ENCODE assay signal across 11 cellular contexts in genomic region chr3:51396401-51396800, GRCh38. TPM values are rescaled to one million over a fixed set of nuclear protein-coding genes. Genes with fewer than 3 reads are reported as not detected.
A peak's percentile ranks its signal among the peaks of the same experiment; 100 is the strongest.
DNase-seq lines count a peak whose midpoint lies in the region; ATAC-seq, FAIRE-seq and TF ChIP-seq lines count a peak whose summit lies in the region.
"Had no signal": no experiment of that assay in that cellular context is flagged by ENCODE, and none has a peak within 500 bp of the region (broad histone marks: within the 10 kb centered on the region; RNA-seq: fewer than 3 reads in every experiment).

No MANE protein-coding gene starts in this region.

- H3K4me1 Mint-ChIP-seq in CD4-positive, CD25-positive, alpha-beta regulatory T cell = peaks cover 0 to 51% (median 21%) of the 10 kb centered on the region in 4 donors
- peaks cover 39% of the 10 kb centered on the region for H3K4me1 Mint-ChIP-seq in activated naive CD8-positive, alpha-beta T cell treated with anti-CD3 and anti-CD28 coated beads for 36 hours
- peaks cover 33 to 39% of the 10 kb centered on the region in 2 donors for H3K4me1 Mint-ChIP-seq in natural killer cell treated with Interleukin-12 subunit alpha and Interleukin-12 subunit beta and Interleukin-15 and Interleukin-18, amount 100 ng/mL, for 72 hours (ENCODE audit: low read depth in 2 of 2)

- peaks cover 0 to 3% (median 0%) of the 10 kb centered on the region in 7 donors for H3K9me3 Mint-ChIP-seq in CD4-positive, CD25-positive, alpha-beta regulatory T cell
- no peaks in the 10 kb centered on the region for H3K9me3 Mint-ChIP-seq in activated naive CD8-positive, alpha-beta T cell treated with anti-CD3 and anti-CD28 coated beads for 36 hours
- no peaks in the 10 kb centered on the region for H3K9me3 Mint-ChIP-seq in natural killer cell treated with Interleukin-12 subunit alpha and Interleukin-12 subunit beta and Interleukin-15 and Interleukin-18, amount 100 ng/mL, for 72 hours
- H3K9me3 Mint-ChIP-seq: central memory CD8-positive, alpha-beta T cell had no signal

- DNase-seq in CD4-positive, CD25-positive, alpha-beta regulatory T cell = no peak
- no peak for DNase-seq in activated naive CD8-positive, alpha-beta T cell treated with anti-CD3 and anti-CD28 coated beads for 36 hours
- DNase-seq in natural killer cell treated with Interleukin-12 subunit alpha and Interleukin-12 subunit beta and Interleukin-15 and Interleukin-18, amount 100 ng/mL, for 72 hours (ENCODE audit: low spot score) = no peak
- no peak for DNase-seq in tibial artery
- no peak for DNase-seq in D721Med (ENCODE audit: insufficient read length, low spot score)
- DNase-seq in prostate gland (ENCODE audit: low spot score) = no peak

- TF ChIP-seq POLR2A in GM18505 (IDR thresholded peaks at IDR 0.05; ENCODE audit: borderline replicate concordance, extremely low read depth, insufficient read depth, insufficient read length) = peak; percentile 31
- no peak for TF ChIP-seq POLR2A in prostate gland (IDR thresholded peaks at IDR 0.05)

- peak overlapping the region in 3 of 4 donors; percentile 21 to 52 (median 31) for H3K4me3 Mint-ChIP-seq in CD4-positive, CD25-positive, alpha-beta regulatory T cell
- H3K4me3 Mint-ChIP-seq in activated naive CD8-positive, alpha-beta T cell treated with anti-CD3 and anti-CD28 coated beads for 36 hours = no peak overlapping the region
- H3K4me3 Mint-ChIP-seq in natural killer cell treated with Interleukin-12 subunit alpha and Interleukin-12 subunit beta and Interleukin-15 and Interleukin-18, amount 100 ng/mL, for 72 hours = no peak overlapping the region
- H3K4me3 Mint-ChIP-seq: central memory CD8-positive, alpha-beta T cell had no signal

- FAIRE-seq in D721Med (lab: Jason Lieb, UNC) = no peak

- H3K27ac ChIP-seq in CD4-positive, CD25-positive, alpha-beta regulatory T cell (ENCODE audit: insufficient read depth, low read length, poor library complexity, severe bottlenecking) = no peak overlapping the region
- H3K27ac ChIP-seq in tibial artery (peak overlapping the region in 1 of 2 donors; percentile 26), prostate gland (no peak overlapping the region)
- H3K27ac ChIP-seq: PC-9 had no signal

- TF ChIP-seq CTCF in tibial artery (IDR thresholded peaks at IDR 0.05) (no peak), D721Med (IDR thresholded peaks at IDR 0.05; ENCODE audit: insufficient read depth, missing control alignments) (no peak), prostate gland (IDR thresholded peaks at IDR 0.05) (no peak)

- peaks cover 36% of the 10 kb centered on the region for H3K4me1 ChIP-seq in CD4-positive, CD25-positive, alpha-beta regulatory T cell (ENCODE audit: control insufficient read depth, insufficient read depth, low read length, poor library complexity, severe bottlenecking)
- H3K4me1 ChIP-seq in tibial artery = peaks cover 0 to 56% (median 38%) of the 10 kb centered on the region in 4 donors
- peaks cover 23% of the 10 kb centered on the region for H3K4me1 ChIP-seq in prostate gland (replicated peaks)

- no peak overlapping the region for H3K4me3 ChIP-seq in CD4-positive, CD25-positive, alpha-beta regulatory T cell (ENCODE audit: low read depth, low read length)
- H3K4me3 ChIP-seq in tibial artery = no peak overlapping the region
- no peak overlapping the region for H3K4me3 ChIP-seq in prostate gland
- H3K4me3 ChIP-seq: PC-9 had no signal

- WGBS in prostate gland = 62% methylated on average over 1 of the region's 1 CpG

- H3K9me3 ChIP-seq in CD4-positive, CD25-positive, alpha-beta regulatory T cell (ENCODE audit: control insufficient read depth in 2 of 2, low read length in 2 of 2) = no peaks in the 10 kb centered on the region
- no peaks in the 10 kb centered on the region for H3K9me3 ChIP-seq in tibial artery
- H3K9me3 ChIP-seq in prostate gland = no peaks in the 10 kb centered on the region

- H3K27me3 Mint-ChIP-seq in CD4-positive, CD25-positive, alpha-beta regulatory T cell = no peaks in the 10 kb centered on the region
- no peaks in the 10 kb centered on the region for H3K27me3 Mint-ChIP-seq in activated naive CD8-positive, alpha-beta T cell treated with anti-CD3 and anti-CD28 coated beads for 36 hours
- H3K27me3 Mint-ChIP-seq in natural killer cell treated with Interleukin-12 subunit alpha and Interleukin-12 subunit beta and Interleukin-15 and Interleukin-18, amount 100 ng/mL, for 72 hours = no peaks in the 10 kb centered on the region
- H3K27me3 Mint-ChIP-seq: central memory CD8-positive, alpha-beta T cell had no signal

- peaks cover 73% of the 10 kb centered on the region for H3K36me3 ChIP-seq in CD4-positive, CD25-positive, alpha-beta regulatory T cell (ENCODE audit: control insufficient read depth, insufficient read depth, low read length)
- H3K36me3 ChIP-seq in tibial artery (peaks cover 37 to 96% (median 67%) of the 10 kb centered on the region in 3 donors), prostate gland (no peaks in the 10 kb centered on the region)

- peaks cover 28% of the 10 kb centered on the region for H3K36me3 Mint-ChIP-seq in CD4-positive, CD25-positive, alpha-beta regulatory T cell
- H3K36me3 Mint-ChIP-seq in activated naive CD8-positive, alpha-beta T cell treated with anti-CD3 and anti-CD28 coated beads for 36 hours = peaks cover 45% of the 10 kb centered on the region
- H3K36me3 Mint-ChIP-seq in natural killer cell treated with Interleukin-12 subunit alpha and Interleukin-12 subunit beta and Interleukin-15 and Interleukin-18, amount 100 ng/mL, for 72 hours = peaks cover 14% of the 10 kb centered on the region

- H3K27ac Mint-ChIP-seq in CD4-positive, CD25-positive, alpha-beta regulatory T cell = peak overlapping the region in 2 of 3 donors; percentile 47 to 61
- peak overlapping the region; percentile 72 for H3K27ac Mint-ChIP-seq in activated naive CD8-positive, alpha-beta T cell treated with anti-CD3 and anti-CD28 coated beads for 36 hours
- H3K27ac Mint-ChIP-seq in natural killer cell treated with Interleukin-12 subunit alpha and Interleukin-12 subunit beta and Interleukin-15 and Interleukin-18, amount 100 ng/mL, for 72 hours = peak overlapping the region; percentile 62 to 74

- H3K27me3 ChIP-seq in CD4-positive, CD25-positive, alpha-beta regulatory T cell (ENCODE audit: control insufficient read depth, insufficient read depth, low read length) = no peaks in the 10 kb centered on the region
- H3K27me3 ChIP-seq in tibial artery = no peaks in the 10 kb centered on the region
- H3K27me3 ChIP-seq in prostate gland (replicated peaks; ENCODE audit: insufficient read depth) = no peaks in the 10 kb centered on the region

- ATAC-seq in CD4-positive, CD25-positive, alpha-beta regulatory T cell (ENCODE audit: low read depth in 2 of 2) = no peak
- no peak for ATAC-seq in GM18505 (IDR thresholded peaks at IDR 0.05; ENCODE audit: unreplicated experiment)
- ATAC-seq in natural killer cell treated with Interleukin-12 subunit alpha and Interleukin-12 subunit beta and Interleukin-15 and Interleukin-18, amount 100 ng/mL, for 72 hours = no peak
- ATAC-seq in GM21576 (IDR thresholded peaks at IDR 0.05; ENCODE audit: unreplicated experiment) = no peak
- ATAC-seq: esophagus mucosa had no signal

- intact Hi-C loops in tibial artery (cut with DNase I; ENCODE audit: low total_unique reads) = loop anchor here (10.0 kb wide), 1 partner anchor 278 kb away; the partner anchor contains the start of gene TEX264
- intact Hi-C loops in prostate gland (cut with DNase I) = no loop called here

RNA-seq across cellular contexts. Expression of gene RBM15B, which starts 5.3 kb away (rescaled TPM):
- total RNA-seq in CD4-positive, CD25-positive, alpha-beta regulatory T cell = 28.4 TPM
- 10 to 100 TPM; 10.1 to 14.2 (median 12.0) TPM for polyA plus RNA-seq in CD4-positive, CD25-positive, alpha-beta regulatory T cell
- total RNA-seq in activated naive CD8-positive, alpha-beta T cell treated with anti-CD3 and anti-CD28 coated beads for 36 hours = 10 to 100 TPM; 34.5 to 35.6 TPM
- 10 to 100 TPM; 25.7 to 36.0 TPM for total RNA-seq in natural killer cell treated with Interleukin-12 subunit alpha and Interleukin-12 subunit beta and Interleukin-15 and Interleukin-18, amount 100 ng/mL, for 72 hours
- 10 to 100 TPM; 34.1 to 40.1 TPM for total RNA-seq in prostate gland

RNA-seq across cellular contexts. Expression of gene MANF, which starts 11.3 kb away (rescaled TPM):
- 33.9 TPM for total RNA-seq in CD4-positive, CD25-positive, alpha-beta regulatory T cell
- 10 to 100 TPM; 34.5 to 55.4 (median 43.5) TPM for polyA plus RNA-seq in CD4-positive, CD25-positive, alpha-beta regulatory T cell
- 100 to 1,000 TPM; 157 to 159 TPM for total RNA-seq in activated naive CD8-positive, alpha-beta T cell treated with anti-CD3 and anti-CD28 coated beads for 36 hours
- total RNA-seq in natural killer cell treated with Interleukin-12 subunit alpha and Interleukin-12 subunit beta and Interleukin-15 and Interleukin-18, amount 100 ng/mL, for 72 hours = 100 to 1,000 TPM; 198 to 250 TPM
- total RNA-seq in prostate gland = 10 to 100 TPM; 30.6 to 81.4 TPM

Comparison
In these comparisons a context has a peak if more than half of its experiments do, and no peak if none do; other contexts are left out.
1. H3K4me3 Mint-ChIP-seq: peak in CD4-positive, CD25-positive, alpha-beta regulatory T cell (3 of 4); none in activated naive CD8-positive, alpha-beta T cell treated with anti-CD3 and anti-CD28 coated beads for 36 hours (single experiment) and natural killer cell treated with Interleukin-12 subunit alpha and Interleukin-12 subunit beta and Interleukin-15 and Interleukin-18, amount 100 ng/mL, for 72 hours (single experiment).
2. Peak in every context shown above with its lines, with median percentiles within 50 percentile points of each other: H3K27ac Mint-ChIP-seq.